ENCODE assay signal across 8 cellular contexts in genomic region chr5:100841358-100842076, GRCh38.
DNase-seq lines count a peak whose midpoint lies in the region; ATAC-seq and TF ChIP-seq lines count a peak whose summit lies in the region.

No MANE protein-coding gene starts in this region.

- peak overlapping the region; percentile 55 for H2AFZ ChIP-seq in mammary epithelial cell (ENCODE audit: low read depth, low read length)
- H2AFZ ChIP-seq in smooth muscle cell (ENCODE audit: low read depth): no peak overlapping the region

- no peaks in the 10 kb centered on the region for H3K27me3 ChIP-seq in mammary epithelial cell (ENCODE audit: insufficient read depth, low read length)
- H3K27me3 ChIP-seq in smooth muscle cell (ENCODE audit: low read depth): no peaks in the 10 kb centered on the region

- dilution Hi-C loops in mammary epithelial cell (cut with HindIII; ENCODE audit: low sequenced_read_pairs): no loop called here

- H3K27me3 Mint-ChIP-seq in activated CD4-positive, alpha-beta T cell treated with anti-CD3 and anti-CD28 coated beads, Interleukin-2, amount 10 ng/mL, durations not matched to agents 7 days and 5 days: no peaks in the 10 kb centered on the region

- POLR2A ChIA-PET in activated CD4-positive, alpha-beta T cell treated with anti-CD3 and anti-CD28 coated beads, Interleukin-2, amount 10 ng/mL, durations not matched to agents 7 days and 5 days (lab: Charles Lee): no interaction called here
- POLR2A ChIA-PET in HEK293T (lab: Yijun Ruan, JAX): no interaction called here

- WGBS in mammary epithelial cell (ENCODE audit: low coverage, missing lambda C conversion rate): 94% methylated on average over 4 of the region's 4 CpGs
- 71% methylated on average over 4 of the region's 4 CpGs for WGBS in smooth muscle cell (ENCODE audit: low lambda C conversion rate)

- ATAC-seq in HG03175 (IDR thresholded peaks at IDR 0.05; ENCODE audit: unreplicated experiment): peak; percentile 38

- no peak overlapping the region for H3K9ac ChIP-seq in mammary epithelial cell (ENCODE audit: insufficient read depth, low read length)
- peak overlapping the region; percentile 12 for H3K9ac ChIP-seq in smooth muscle cell (ENCODE audit: low read depth)

- H3K4me1 Mint-ChIP-seq in activated CD4-positive, alpha-beta T cell treated with anti-CD3 and anti-CD28 coated beads, Interleukin-2, amount 10 ng/mL, durations not matched to agents 7 days and 5 days: peaks cover 72% of the 10 kb centered on the region

- intact Hi-C loops in mammary epithelial cell (cut with micrococcal nuclease): no loop called here

- peak overlapping the region; percentile 18 for H3K4me2 ChIP-seq in mammary epithelial cell (ENCODE audit: insufficient read depth, low read depth, low read length)
- peak overlapping the region; percentile 77 for H3K4me2 ChIP-seq in smooth muscle cell

- peaks cover 18% of the 10 kb centered on the region for H3K4me1 ChIP-seq in mammary epithelial cell (ENCODE audit: insufficient read depth, low read length)
- peaks cover 20% of the 10 kb centered on the region for H3K4me1 ChIP-seq in smooth muscle cell (ENCODE audit: low read depth)

- H3K4me3 ChIP-seq in mammary epithelial cell (replicated peaks in 1 of 3; ENCODE audit: insufficient read depth in 1 of 3, low read depth in 2 of 3, low read length in 3 of 3): no peak overlapping the region
- no peak overlapping the region for H3K4me3 ChIP-seq in smooth muscle cell

- H3K79me2 ChIP-seq in mammary epithelial cell (ENCODE audit: insufficient read depth, low read length) (no peaks in the 10 kb centered on the region), smooth muscle cell (ENCODE audit: low read depth) (no peaks in the 10 kb centered on the region)

- no peak overlapping the region for H3K27ac ChIP-seq in mammary epithelial cell (ENCODE audit: insufficient read depth, low read depth, low read length)
- H3K27ac ChIP-seq in smooth muscle cell (ENCODE audit: low read depth): peak overlapping the region; percentile 85

- BruUV-seq in mammary epithelial cell (replicated peaks; lab: Mats Ljungman, UMichigan): no TSS peak

- H3K36me3 ChIP-seq in mammary epithelial cell (ENCODE audit: insufficient read depth, low read length): no peaks in the 10 kb centered on the region
- no peaks in the 10 kb centered on the region for H3K36me3 ChIP-seq in smooth muscle cell (ENCODE audit: low read depth)

- H4K20me1 ChIP-seq in mammary epithelial cell (ENCODE audit: insufficient read depth, low read length) (no peaks in the 10 kb centered on the region), smooth muscle cell (ENCODE audit: low read depth) (no peaks in the 10 kb centered on the region)

- no peak for DNase-seq in activated CD4-positive, alpha-beta T cell treated with anti-CD3 and anti-CD28 coated beads, Interleukin-2, amount 10 ng/mL, durations not matched to agents 7 days and 5 days
- DNase-seq in activated CD4-positive, alpha-beta T cell treated with anti-CD3 and anti-CD28 coated beads for 48 hours: no peak
- DNase-seq in mammary epithelial cell: no peak
- DNase-seq in smooth muscle cell (lab: John Stamatoyannopoulos, UW; ENCODE audit: unreplicated experiment): no peak
- DNase-seq in HEK293T (ENCODE audit: extremely low spot score): no peak
- no peak for DNase-seq in NCI-H526 (lab: John Stamatoyannopoulos, UW)
- no peak for DNase-seq in KBM-7

- peaks cover 14% of the 10 kb centered on the region for H3F3A ChIP-seq in smooth muscle cell (ENCODE audit: low read depth)

- no peak for TF ChIP-seq CTCF in mammary epithelial cell (conservative IDR thresholded peaks at IDR 0.05 in 1 of 2, IDR thresholded peaks at IDR 0.05 in 1 of 2; ENCODE audit: extremely low read depth in 1 of 2, insufficient read depth in 1 of 2, low read depth in 1 of 2, low read length in 2 of 2)
- no peak for TF ChIP-seq CTCF in smooth muscle cell (IDR thresholded peaks at IDR 0.05; ENCODE audit: borderline replicate concordance, insufficient read depth, poor library complexity, severe bottlenecking)

- H3K9me3 Mint-ChIP-seq in activated CD4-positive, alpha-beta T cell treated with anti-CD3 and anti-CD28 coated beads, Interleukin-2, amount 10 ng/mL, durations not matched to agents 7 days and 5 days: peaks cover 6% of the 10 kb centered on the region

- CTCF ChIA-PET in activated CD4-positive, alpha-beta T cell treated with anti-CD3 and anti-CD28 coated beads, Interleukin-2, amount 10 ng/mL, durations not matched to agents 7 days and 5 days (lab: Charles Lee): interaction anchor here (0.8 to 2.4 kb wide), 3 partner anchors 10 to 60 kb away, joined by 3 to 7 read pairs (median 4); no protein-coding TSS in a partner anchor
- CTCF ChIA-PET in mammary epithelial cell (lab: Charles Lee; ENCODE audit: low non-redundant PET): no interaction called here
- CTCF ChIA-PET in HEK293T (lab: Yijun Ruan, JAX): no interaction called here

- peak overlapping the region; percentile 60 for H3K4me3 Mint-ChIP-seq in activated CD4-positive, alpha-beta T cell treated with anti-CD3 and anti-CD28 coated beads, Interleukin-2, amount 10 ng/mL, durations not matched to agents 7 days and 5 days

- H3K9me3 ChIP-seq in mammary epithelial cell (replicated peaks; ENCODE audit: insufficient read depth, low read length) (no peaks in the 10 kb centered on the region), smooth muscle cell (replicated peaks; ENCODE audit: low read depth) (no peaks in the 10 kb centered on the region)

- H3K27ac Mint-ChIP-seq in activated CD4-positive, alpha-beta T cell treated with anti-CD3 and anti-CD28 coated beads, Interleukin-2, amount 10 ng/mL, durations not matched to agents 7 days and 5 days: peak overlapping the region; percentile 89

- peaks cover 57% of the 10 kb centered on the region for H3K36me3 Mint-ChIP-seq in activated CD4-positive, alpha-beta T cell treated with anti-CD3 and anti-CD28 coated beads, Interleukin-2, amount 10 ng/mL, durations not matched to agents 7 days and 5 days (ENCODE audit: low read depth)

- in situ Hi-C loops in mammary epithelial cell (cut with MboI; ENCODE audit: low sequenced_read_pairs in 2 of 2) (no loop called here), KBM-7 (cut with MboI; ENCODE audit: low pct_unique_long_range_greater_than_20kb, low sequenced_read_pairs) (no loop called here)

TF ChIP-seq in HEK293T, 16 proteins besides CTCF, POLR2A, EP300 and RAD21:
- no peak for TF ChIP-seq CTBP1 (IDR thresholded peaks at IDR 0.05; ENCODE audit: borderline replicate concordance)
- no peak for TF ChIP-seq SP1 (IDR thresholded peaks at IDR 0.05)
- TF ChIP-seq HDGF (IDR thresholded peaks at IDR 0.05; ENCODE audit: borderline replicate concordance): no peak
- no peak for TF ChIP-seq ELF4 (IDR thresholded peaks at IDR 0.05)
